8 cellular contexts compared by ENCODE assay signal in genomic region chr7:99615989-99616358, GRCh38. TPM values are rescaled to one million over a fixed set of nuclear protein-coding genes. Genes with fewer than 3 reads are reported as not detected.
DNase-seq lines count a peak whose midpoint lies in the region; ATAC-seq and TF ChIP-seq lines count a peak whose summit lies in the region.

No MANE protein-coding gene starts in this region.

- H3K4me2 ChIP-seq in IMR-90 (ENCODE audit: low read depth, low read length): peak overlapping the region; percentile 81

- H3K18ac ChIP-seq in IMR-90 (ENCODE audit: low read depth, low read length): no peak overlapping the region

- no CpG with 5 or more reads among the region's 5 CpGs for WGBS in IMR-90 (ENCODE audit: extremely low coverage in 2 of 2, insufficient read length in 1 of 2), 2 experiments

- in situ Hi-C loops in IMR-90 (cut with MboI; ENCODE audit: low sequenced_read_pairs): loop anchor here (5.0 kb wide), 1 partner anchor 54 kb away; no protein-coding TSS in a partner anchor

- H4K20me1 ChIP-seq in IMR-90 (ENCODE audit: insufficient read depth, low read length): no peaks in the 10 kb centered on the region

- H3K27me3 ChIP-seq in IMR-90 (ENCODE audit: control insufficient read depth, insufficient read depth, low read length): no peaks in the 10 kb centered on the region

- H2AK5ac ChIP-seq in IMR-90 (ENCODE audit: low read depth, low read length): no peak overlapping the region

- no peaks in the 10 kb centered on the region for H3K4me1 ChIP-seq in IMR-90 (ENCODE audit: control insufficient read depth, insufficient read depth, low read length)

- peaks cover 16% of the 10 kb centered on the region for H3K36me3 ChIP-seq in IMR-90 (ENCODE audit: control insufficient read depth, insufficient read depth, low read length)

- no peak overlapping the region for H2BK15ac ChIP-seq in IMR-90 (ENCODE audit: low read depth, low read length)

- no TSS peak for BruUV-seq in IMR-90 (replicated peaks; lab: Mats Ljungman, UMichigan)

- H3K4me3 ChIP-seq in AG09309 (ENCODE audit: control insufficient read depth, low read depth, low read length): peak overlapping the region; percentile 83
- H3K4me3 ChIP-seq in IMR-90 (ENCODE audit: insufficient read depth, low read depth, low read length): peak overlapping the region; percentile 63; the same call in 1 of the 2 replicates

- ATAC-seq in IMR-90 (ENCODE audit: low read depth) (no peak), GM21515 (IDR thresholded peaks at IDR 0.05; ENCODE audit: unreplicated experiment) (no peak), HG02763 (IDR thresholded peaks at IDR 0.05; ENCODE audit: unreplicated experiment) (no peak)
- ATAC-seq in naive thymus-derived CD8-positive, alpha-beta T cell: no peak

- peak overlapping the region; percentile 38 for H3K27ac Mint-ChIP-seq in chondrocyte (ENCODE audit: unreplicated experiment)
- peak overlapping the region; percentile 92 to 99 (median 98) for H3K27ac Mint-ChIP-seq in naive thymus-derived CD8-positive, alpha-beta T cell

- CTCF ChIA-PET in IMR-90 (lab: Yijun Ruan, JAX): interaction anchor here (0.6 to 1.1 kb wide), 3 partner anchors 13 to 70 kb away, joined by 3 to 4 read pairs (median 4); no protein-coding TSS in a partner anchor

- H4K5ac ChIP-seq in IMR-90 (ENCODE audit: low read depth, low read length): peak overlapping the region; percentile 13

- H4K8ac ChIP-seq in IMR-90 (ENCODE audit: low read depth in 2 of 2, low read length in 2 of 2): peak overlapping the region; percentile 68 to 100

- H3K9me3 ChIP-seq in IMR-90 (ENCODE audit: control insufficient read depth, insufficient read depth, low read length): no peaks in the 10 kb centered on the region

- H2BK120ac ChIP-seq in IMR-90 (ENCODE audit: low read depth, low read length): no peak overlapping the region

- H3K9me1 ChIP-seq in IMR-90 (ENCODE audit: insufficient read depth, low read length): peaks cover 3% of the 10 kb centered on the region; the same call in 1 of the 2 replicates

- no peak for TF ChIP-seq POLR2A in IMR-90 (IDR thresholded peaks at IDR 0.05; ENCODE audit: low read depth, low read length)

- POLR2A ChIA-PET in IMR-90 (lab: Charles Lee; ENCODE audit: unreplicated experiment): interaction anchor here (0.7 kb wide), 1 partner anchor 486 kb away, joined by 3 read pairs; no protein-coding TSS in a partner anchor
- POLR2A ChIA-PET in naive thymus-derived CD8-positive, alpha-beta T cell (lab: Charles Lee): interaction anchor here (0.6 to 3.8 kb wide), 9 partner anchors 8 to 431 kb away, joined by 3 to 54 read pairs (median 4); partner anchors contain the start of genes ZKSCAN1, ZKSCAN5, ZNF394 and ZNF655

- no peak overlapping the region for H2BK20ac ChIP-seq in IMR-90 (ENCODE audit: low read depth, low read length)

- intact Hi-C loops in IMR-90 (cut with micrococcal nuclease): loop anchor here (2.0 to 5.0 kb wide), 3 partner anchors 54 to 376 kb away; partner anchors contain the start of gene ZKSCAN5

- no peak overlapping the region; the same call in 1 of the 2 replicates for H3K4ac ChIP-seq in IMR-90 (ENCODE audit: low read depth, low read length)

- H3K14ac ChIP-seq in IMR-90 (replicated peaks; ENCODE audit: low read depth, low read length): 0 out of 2 replicates have a peak overlapping the region, but pooled peaks have one; percentile 89

- no peak overlapping the region for H4K91ac ChIP-seq in IMR-90 (ENCODE audit: insufficient read depth, low read depth, low read length)

- H3K79me1 ChIP-seq in IMR-90 (ENCODE audit: low read depth in 1 of 2, low read length in 2 of 2): peaks cover 17 to 32% of the 10 kb centered on the region in 2 experiments; a peak in 3 of 4 replicates

- peak overlapping the region; percentile 99 for H2AFZ ChIP-seq in IMR-90 (replicated peaks; ENCODE audit: low read length, poor library complexity)

- no peaks in the 10 kb centered on the region for H3K27me3 Mint-ChIP-seq in chondrocyte (ENCODE audit: low read depth)
- no peaks in the 10 kb centered on the region for H3K27me3 Mint-ChIP-seq in naive thymus-derived CD8-positive, alpha-beta T cell

- peaks cover 12% of the 10 kb centered on the region for H3K36me3 Mint-ChIP-seq in chondrocyte (ENCODE audit: low read depth)
- H3K36me3 Mint-ChIP-seq in naive thymus-derived CD8-positive, alpha-beta T cell: peaks cover 0 to 29% (median 18%) of the 10 kb centered on the region in 3 donors

- no peak overlapping the region for H3K27ac ChIP-seq in IMR-90 (ENCODE audit: insufficient read depth, low read length)

- H3K4me3 Mint-ChIP-seq in chondrocyte (ENCODE audit: unreplicated experiment): peak overlapping the region; percentile 95
- H3K4me3 Mint-ChIP-seq in naive thymus-derived CD8-positive, alpha-beta T cell: peak overlapping the region; percentile 95 to 99 (median 96)

- no peak overlapping the region for H3K23ac ChIP-seq in IMR-90 (ENCODE audit: low read depth, low read length)

- no peak overlapping the region for H2BK5ac ChIP-seq in IMR-90 (ENCODE audit: low read depth, low read length, poor library complexity, severe bottlenecking)

- TF ChIP-seq CTCF in AG09309 (IDR thresholded peaks at IDR 0.05; ENCODE audit: control insufficient read depth, insufficient read depth, low read depth, low read length, missing control alignments) (no peak), IMR-90 (conservative IDR thresholded peaks at IDR 0.05; ENCODE audit: low read depth, low read length) (no peak), chondrocyte (IDR thresholded peaks at IDR 0.05) (no peak)

- no peak for TF ChIP-seq RAD21 in IMR-90 (IDR thresholded peaks at IDR 0.05; ENCODE audit: low read length)

- no peak overlapping the region for H3K9ac ChIP-seq in IMR-90 (ENCODE audit: low read depth, low read length)

- dilution Hi-C loops in IMR-90 (cut with HindIII; ENCODE audit: low sequenced_read_pairs, unreplicated experiment): no loop called here

- H3K56ac ChIP-seq in IMR-90 (ENCODE audit: extremely low read depth, insufficient read depth, low read length): no peak overlapping the region

- H2AK9ac ChIP-seq in IMR-90 (replicated peaks; ENCODE audit: low read depth, low read length, poor library complexity): peak overlapping the region; percentile 10

- no peaks in the 10 kb centered on the region for H3K9me3 Mint-ChIP-seq in chondrocyte (ENCODE audit: low read depth)
- H3K9me3 Mint-ChIP-seq in naive thymus-derived CD8-positive, alpha-beta T cell: no peaks in the 10 kb centered on the region

- DNase-seq in AG09309 (ENCODE audit: low read depth) (no peak), IMR-90 (no peak), chondrocyte (ENCODE audit: low spot score) (no peak), RPMI8226 (no peak), H4 (ENCODE audit: low spot score) (no peak)
- no peak for DNase-seq in naive thymus-derived CD8-positive, alpha-beta T cell

- H3K4me1 Mint-ChIP-seq in chondrocyte (ENCODE audit: low read depth): peaks cover 29% of the 10 kb centered on the region
- H3K4me1 Mint-ChIP-seq in naive thymus-derived CD8-positive, alpha-beta T cell: peaks cover 18 to 52% (median 47%) of the 10 kb centered on the region in 4 donors

TF ChIP-seq in IMR-90, 13 proteins besides CTCF, POLR2A, EP300 and RAD21:
- no peak for TF ChIP-seq MAZ (IDR thresholded peaks at IDR 0.05; ENCODE audit: borderline replicate concordance, low read depth, low read length)
TF ChIP-seq in IMR-90: peak in this region for 0.

RNA-seq across cellular contexts. Expression of gene ZSCAN25, which starts 0.8 kb away (rescaled TPM):
- total RNA-seq in IMR-90 (2012; rRNA removed) (9.0 and 9.2 TPM in 2 replicates), chondrocyte (10.4 to 19.9 TPM (median 14.1 TPM) in 3 replicates)
- 6.2 TPM in 2 replicates for polyA plus RNA-seq in IMR-90 (2012; rRNA removed)
- 4.7 and 5.4 TPM in 2 replicates for polyA plus RNA-seq in IMR-90 (2012; cell fraction: cytosol; rRNA removed)
- 14.3 and 16.5 TPM in 2 replicates for polyA plus RNA-seq in IMR-90 (2012; cell fraction: nucleus; rRNA removed; ENCODE audit: low replicate concordance)
- 10 to 100 TPM; 57.1 to 57.8 TPM for total RNA-seq in naive thymus-derived CD8-positive, alpha-beta T cell
- polyA plus RNA-seq in naive thymus-derived CD8-positive, alpha-beta T cell: 10 to 100 TPM in 2 of 3 donors, 1 to 10 TPM in 1; 9.2 to 19.0 (median 16.2) TPM
- 6.9 and 14.2 TPM in 2 replicates for total RNA-seq in H4 (2014; rRNA removed; shearing (Covaris generic))

RNA-seq across cellular contexts. Expression of gene TMEM225B, which starts 17.9 kb away (rescaled TPM):
- 0.54 and 0.56 TPM in 2 replicates for total RNA-seq in IMR-90 (2012; rRNA removed)
- polyA plus RNA-seq in IMR-90 (2012; rRNA removed): 0.27 and 0.32 TPM in 2 replicates
- 0.27 and 0.42 TPM in 2 replicates for polyA plus RNA-seq in IMR-90 (2012; cell fraction: cytosol; rRNA removed)
- polyA plus RNA-seq in IMR-90 (2012; cell fraction: nucleus; rRNA removed; ENCODE audit: low replicate concordance): 0.78 and 1.5 TPM in 2 replicates
- 0.56 to 1.8 TPM (median 0.75 TPM) in 3 replicates for total RNA-seq in chondrocyte
- 1 to 10 TPM; 2.3 to 2.5 TPM for total RNA-seq in naive thymus-derived CD8-positive, alpha-beta T cell
- 1 to 10 TPM; 2.7 to 3.4 (median 2.8) TPM for polyA plus RNA-seq in naive thymus-derived CD8-positive, alpha-beta T cell
- 0.19 and 1.6 TPM in 2 replicates for total RNA-seq in H4 (2014; rRNA removed; shearing (Covaris generic))

RNA-seq across cellular contexts. Expression of gene ZNF655, which starts 57.5 kb away (rescaled TPM):
- total RNA-seq in IMR-90 (2012; rRNA removed) (49.6 and 56.4 TPM in 2 replicates), chondrocyte (38.8 to 45.3 TPM (median 41.6 TPM) in 3 replicates)
- 47.9 and 54.7 TPM in 2 replicates for polyA plus RNA-seq in IMR-90 (2012; rRNA removed)
- 26.5 and 29.6 TPM in 2 replicates for polyA plus RNA-seq in IMR-90 (2012; cell fraction: cytosol; rRNA removed)
- 145 and 220 TPM in 2 replicates for polyA plus RNA-seq in IMR-90 (2012; cell fraction: nucleus; rRNA removed; ENCODE audit: low replicate concordance)
- 100 to 1,000 TPM; 179 to 181 TPM for total RNA-seq in naive thymus-derived CD8-positive, alpha-beta T cell
- polyA plus RNA-seq in naive thymus-derived CD8-positive, alpha-beta T cell: 10 to 100 TPM; 70.3 to 86.3 (median 74.3) TPM
- 36.4 and 51.2 TPM in 2 replicates for total RNA-seq in H4 (2014; rRNA removed; shearing (Covaris generic))
